8 cellular contexts compared by ENCODE assay signal in genomic region chr14:56120091-56120632, GRCh38. TPM values are rescaled to one million over a fixed set of nuclear protein-coding genes. Genes with fewer than 3 reads are reported as not detected.
DNase-seq lines count a peak whose midpoint lies in the region; ATAC-seq, FAIRE-seq and TF ChIP-seq lines count a peak whose summit lies in the region.

No MANE protein-coding gene starts in this region.

- no peaks in the 10 kb centered on the region for H3K36me3 Mint-ChIP-seq in WTC11

- H3K4me3 ChIP-seq in AG04449 (ENCODE audit: low read depth, low read length) (peak overlapping the region; percentile 68), skeletal muscle cell (ENCODE audit: low read depth, low read length) (peak overlapping the region; percentile 72)

- CTCF ChIA-PET in AG04449 (lab: Yijun Ruan, JAX), result interaction anchor here (0.7 to 4.2 kb wide), 6 partner anchors 18 to 304 kb away, joined by 3 to 16 read pairs (median 4); no protein-coding TSS in a partner anchor
- CTCF ChIA-PET in WTC11 (lab: Charles Lee), result interaction anchor here (1.1 to 1.4 kb wide), 2 partner anchors 362 to 367 kb away, joined by 3 to 5 read pairs; no protein-coding TSS in a partner anchor

- ATAC-seq in WTC11, result no peak
- no peak for ATAC-seq in GM19395 (IDR thresholded peaks at IDR 0.05; ENCODE audit: unreplicated experiment)
- ATAC-seq in HG02610 (IDR thresholded peaks at IDR 0.05; ENCODE audit: unreplicated experiment), result no peak

- H3K9me3 Mint-ChIP-seq in WTC11, result no peaks in the 10 kb centered on the region

- H3K27ac Mint-ChIP-seq in WTC11, result no peak overlapping the region

- POLR2A ChIA-PET in AG04449 (lab: Yijun Ruan, JAX) (no interaction called here), WTC11 (lab: Charles Lee) (no interaction called here)

- DNase-seq in AG04449 (ENCODE audit: low read depth, low spot score) (no peak), GM19239 (ENCODE audit: insufficient read length, low spot score) (no peak), WTC11 (ENCODE audit: low spot score) (no peak), hepatic stellate cell (ENCODE audit: low spot score) (peak; percentile 18), skeletal muscle cell (ENCODE audit: low read depth) (no peak), RPMI8226 (no peak)

- peaks cover 42% of the 10 kb centered on the region for H3K4me1 Mint-ChIP-seq in WTC11

- TF ChIP-seq CTCF in AG04449 (IDR thresholded peaks at IDR 0.05; ENCODE audit: insufficient read depth, low read length, missing control alignments), result no peak
- TF ChIP-seq CTCF in WTC11 (IDR thresholded peaks at IDR 0.05), result no peak

- FAIRE-seq in GM19239 (lab: Jason Lieb, UNC), result peak; percentile 49

- peaks cover 21% of the 10 kb centered on the region for H3K27me3 Mint-ChIP-seq in WTC11 (ENCODE audit: low read depth)

- peak overlapping the region; percentile 74 for H3K4me3 Mint-ChIP-seq in WTC11

TF ChIP-seq in WTC11, 78 proteins besides CTCF, POLR2A, EP300 and RAD21:
- TF ChIP-seq PRDM15 (CRISPR knock-in tag; IDR thresholded peaks at IDR 0.05) (peak; percentile 60), CBFB (CRISPR knock-in tag; IDR thresholded peaks at IDR 0.05; ENCODE audit: low read depth) (no peak), CDX4 (CRISPR knock-in tag; IDR thresholded peaks at IDR 0.05; ENCODE audit: borderline replicate concordance) (no peak), RELA (CRISPR knock-in tag; IDR thresholded peaks at IDR 0.05; ENCODE audit: borderline replicate concordance) (no peak)
- TF ChIP-seq, protein P1, sequence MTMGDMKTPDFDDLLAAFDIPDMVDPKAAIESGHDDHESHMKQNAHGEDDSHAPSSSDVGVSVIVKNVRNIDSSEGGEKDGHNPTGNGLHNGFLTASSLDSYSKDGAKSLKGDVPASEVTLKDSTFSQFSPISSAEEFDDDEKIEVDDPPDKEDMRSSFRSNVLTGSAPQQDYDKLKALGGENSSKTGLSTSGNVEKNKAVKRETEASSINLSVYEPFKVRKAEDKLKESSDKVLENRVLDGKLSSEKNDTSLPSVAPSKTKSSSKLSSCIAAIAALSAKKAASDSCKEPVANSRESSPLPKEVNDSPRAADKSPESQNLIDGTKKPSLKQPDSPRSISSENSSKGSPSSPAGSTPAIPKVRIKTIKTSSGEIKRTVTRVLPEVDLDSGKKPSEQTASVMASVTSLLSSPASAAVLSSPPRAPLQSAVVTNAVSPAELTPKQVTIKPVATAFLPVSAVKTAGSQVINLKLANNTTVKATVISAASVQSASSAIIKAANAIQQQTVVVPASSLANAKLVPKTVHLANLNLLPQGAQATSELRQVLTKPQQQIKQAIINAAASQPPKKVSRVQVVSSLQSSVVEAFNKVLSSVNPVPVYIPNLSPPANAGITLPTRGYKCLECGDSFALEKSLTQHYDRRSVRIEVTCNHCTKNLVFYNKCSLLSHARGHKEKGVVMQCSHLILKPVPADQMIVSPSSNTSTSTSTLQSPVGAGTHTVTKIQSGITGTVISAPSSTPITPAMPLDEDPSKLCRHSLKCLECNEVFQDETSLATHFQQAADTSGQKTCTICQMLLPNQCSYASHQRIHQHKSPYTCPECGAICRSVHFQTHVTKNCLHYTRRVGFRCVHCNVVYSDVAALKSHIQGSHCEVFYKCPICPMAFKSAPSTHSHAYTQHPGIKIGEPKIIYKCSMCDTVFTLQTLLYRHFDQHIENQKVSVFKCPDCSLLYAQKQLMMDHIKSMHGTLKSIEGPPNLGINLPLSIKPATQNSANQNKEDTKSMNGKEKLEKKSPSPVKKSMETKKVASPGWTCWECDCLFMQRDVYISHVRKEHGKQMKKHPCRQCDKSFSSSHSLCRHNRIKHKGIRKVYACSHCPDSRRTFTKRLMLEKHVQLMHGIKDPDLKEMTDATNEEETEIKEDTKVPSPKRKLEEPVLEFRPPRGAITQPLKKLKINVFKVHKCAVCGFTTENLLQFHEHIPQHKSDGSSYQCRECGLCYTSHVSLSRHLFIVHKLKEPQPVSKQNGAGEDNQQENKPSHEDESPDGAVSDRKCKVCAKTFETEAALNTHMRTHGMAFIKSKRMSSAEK (CRISPR knock-in tag; IDR thresholded peaks at IDR 0.05; ENCODE audit: borderline replicate concordance), result no peak
TF ChIP-seq in WTC11: peak in this region for 1.

RNA-seq across cellular contexts. Expression of gene PELI2, which starts 2.0 kb away (rescaled TPM):
- total RNA-seq in WTC11 (2021), result 15.9 to 23.5 TPM (median 18.6 TPM) in 3 replicates
